20 cellular contexts compared by ENCODE assay signal in the genomic region with DNA sequence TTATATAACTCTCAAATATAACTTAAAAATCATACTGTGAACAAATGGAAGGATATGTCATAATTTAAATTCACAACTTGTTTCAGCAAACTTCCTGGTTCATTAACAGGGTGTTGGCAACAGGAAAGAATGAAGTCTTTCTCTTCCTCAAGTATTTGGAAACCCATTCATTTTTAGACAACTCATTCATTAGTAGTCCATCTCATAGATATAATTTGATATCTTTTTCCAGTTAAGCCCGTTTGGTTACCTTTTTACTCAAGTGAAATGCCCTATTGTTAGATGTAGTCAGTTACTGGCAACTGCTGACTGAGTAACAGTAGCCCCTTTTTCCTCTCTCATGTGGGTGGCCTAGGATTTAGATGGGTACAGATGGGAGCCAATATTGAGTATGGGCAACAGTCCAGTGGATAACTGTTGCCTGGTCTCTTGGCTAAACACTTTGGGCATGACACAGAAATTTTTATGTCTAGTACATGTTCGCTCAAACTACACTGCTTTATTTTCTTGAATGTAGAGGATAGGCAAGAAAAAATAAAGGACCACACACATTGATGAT. TPM values are rescaled to one million over a fixed set of nuclear protein-coding genes. Genes with fewer than 3 reads are reported as not detected.
DNase-seq lines count a peak whose midpoint lies in the region; ATAC-seq, FAIRE-seq and TF ChIP-seq lines count a peak whose summit lies in the region.
"Had no signal": no experiment of that assay in that cellular context is flagged by ENCODE, and none has a peak within 500 bp of the region (broad histone marks: within the 10 kb centered on the region; RNA-seq: fewer than 3 reads in every experiment).

No MANE protein-coding gene starts in this region.

- no peaks in the 10 kb centered on the region for H4K20me1 ChIP-seq in OCI-LY1 (ENCODE audit: insufficient read depth, low read length)

- no peak for ATAC-seq in psoas muscle
- ATAC-seq: A549; CD8-positive, alpha-beta T cell; K562; Panc1 had no signal

- no peaks in the 10 kb centered on the region for H3K36me3 Mint-ChIP-seq in mesothelial cell of epicardium

- H3K27ac ChIP-seq in OCI-LY1 (ENCODE audit: low read depth, low read length, poor library complexity, severe bottlenecking), result peak overlapping the region; percentile 15
- H3K27ac ChIP-seq in psoas muscle, result no peak overlapping the region
- H3K27ac ChIP-seq in esophagus squamous epithelium, result no peak overlapping the region
- H3K27ac ChIP-seq in suprapubic skin, result no peak overlapping the region
- H3K27ac ChIP-seq: A549, BLaER1, SK-N-MC had no signal

- no peak overlapping the region for H3K4me2 ChIP-seq in OCI-LY1 (ENCODE audit: low read length)
- H3K4me2 ChIP-seq: A549, BLaER1 had no signal

- no peaks in the 10 kb centered on the region for H3K36me3 ChIP-seq in OCI-LY1 (ENCODE audit: insufficient read depth, low read length)
- H3K36me3 ChIP-seq in bronchial epithelial cell (ENCODE audit: control insufficient read depth, insufficient read depth, low read length), result no peaks in the 10 kb centered on the region
- no peaks in the 10 kb centered on the region for H3K36me3 ChIP-seq in psoas muscle (ENCODE audit: insufficient read depth in 1 of 2, low read depth in 1 of 2)
- no peaks in the 10 kb centered on the region for H3K36me3 ChIP-seq in esophagus squamous epithelium
- H3K36me3 ChIP-seq in suprapubic skin, result no peaks in the 10 kb centered on the region
- H3K36me3 ChIP-seq: BLaER1 had no signal

- intact Hi-C loops in psoas muscle (cut with DNase I), result no loop called here
- intact Hi-C loops in esophagus squamous epithelium (cut with DNase I), result no loop called here

- H3K9me3 Mint-ChIP-seq in mesothelial cell of epicardium, result no peaks in the 10 kb centered on the region
- H3K9me3 Mint-ChIP-seq: CD8-positive, alpha-beta T cell had no signal

- H3K9me2 ChIP-seq in OCI-LY1 (ENCODE audit: low read depth, low read length), result no peaks in the 10 kb centered on the region

- H3K27me3 Mint-ChIP-seq in mesothelial cell of epicardium (ENCODE audit: low read depth), result no peaks in the 10 kb centered on the region

- H3K4me1 Mint-ChIP-seq in mesothelial cell of epicardium, result peaks cover 18% of the 10 kb centered on the region

- TF ChIP-seq EP300 in suprapubic skin (IDR thresholded peaks at IDR 0.05), result no peak

- FAIRE-seq in bronchial epithelial cell (lab: Jason Lieb, UNC), result no peak
- FAIRE-seq: A549, D721Med, H54, K562 had no signal

- peaks cover 4% of the 10 kb centered on the region for H3K79me2 ChIP-seq in OCI-LY1 (ENCODE audit: insufficient read depth, low read length)

- TF ChIP-seq CTCF in OCI-LY1 (IDR thresholded peaks at IDR 0.05; ENCODE audit: low read length), result no peak
- TF ChIP-seq CTCF in bronchial epithelial cell (IDR thresholded peaks at IDR 0.05; ENCODE audit: insufficient read depth, low read length, severe bottlenecking), result no peak
- no peak for TF ChIP-seq CTCF in psoas muscle (IDR thresholded peaks at IDR 0.05)
- no peak for TF ChIP-seq CTCF in esophagus squamous epithelium (IDR thresholded peaks at IDR 0.05)
- TF ChIP-seq CTCF in suprapubic skin (IDR thresholded peaks at IDR 0.05), result no peak
- TF ChIP-seq CTCF in mesothelial cell of epicardium (IDR thresholded peaks at IDR 0.05; ENCODE audit: unreplicated experiment), result no peak

- no peak overlapping the region for H3K9ac ChIP-seq in OCI-LY1 (ENCODE audit: low read length)
- H3K9ac ChIP-seq: BLaER1 had no signal

- DNase-seq in COLO829 (ENCODE audit: low spot score), result peak; percentile 64
- DNase-seq in bronchial epithelial cell (ENCODE audit: low read depth), result peak; percentile 42
- no peak for DNase-seq in psoas muscle
- DNase-seq in esophagus squamous epithelium (lab: John Stamatoyannopoulos, UW), result no peak
- no peak for DNase-seq in suprapubic skin (ENCODE audit: low spot score in 2 of 2)
- DNase-seq in mesothelial cell of epicardium (ENCODE audit: low spot score in 2 of 2, unreplicated experiment in 2 of 2), result no peak
- DNase-seq: CD8-positive, alpha-beta T cell; NCI-H1105 treated with DMSO at 0.1 percent for 48 hours; NCI-H187; NCI-H2107; NCI-H226; NCI-H524 treated with DMSO at 0.1 percent for 48 hours had no signal

- H3K27me3 ChIP-seq in OCI-LY1 (ENCODE audit: insufficient read depth, low read length) (no peaks in the 10 kb centered on the region), bronchial epithelial cell (ENCODE audit: control insufficient read depth, insufficient read depth, low read length) (no peaks in the 10 kb centered on the region), psoas muscle (ENCODE audit: insufficient read depth in 3 of 3, low read length in 2 of 3) (no peaks in the 10 kb centered on the region), esophagus squamous epithelium (no peaks in the 10 kb centered on the region), suprapubic skin (no peaks in the 10 kb centered on the region)
- H3K27me3 ChIP-seq: BLaER1 had no signal

- H3K4me3 ChIP-seq in OCI-LY1 (ENCODE audit: low read depth, low read length, poor library complexity, severe bottlenecking) (no peak overlapping the region), bronchial epithelial cell (ENCODE audit: low read depth, low read length) (no peak overlapping the region), psoas muscle (peak overlapping the region; percentile 0), esophagus squamous epithelium (no peak overlapping the region), suprapubic skin (no peak overlapping the region)
- H3K4me3 ChIP-seq: A549, BLaER1, K562, SK-N-MC had no signal

- 23 to 51% (median 39%) methylated on average over 2 of the region's 2 CpGs for WGBS in psoas muscle, 3 donors
- WGBS in esophagus squamous epithelium, 2 donors, result 55 to 71% methylated on average over 2 of the region's 2 CpGs
- WGBS in suprapubic skin, result 67% methylated on average over 2 of the region's 2 CpGs

- H3K4me1 ChIP-seq in OCI-LY1 (ENCODE audit: insufficient read depth, low read length, severe bottlenecking) (peaks cover 39% of the 10 kb centered on the region), psoas muscle (no peaks in the 10 kb centered on the region), esophagus squamous epithelium (peaks cover 0 to 8% (median 0%) of the 10 kb centered on the region in 3 donors), suprapubic skin (peaks cover 6% of the 10 kb centered on the region)

- H3K4me3 Mint-ChIP-seq in mesothelial cell of epicardium, result no peak overlapping the region
- H3K4me3 Mint-ChIP-seq: CD8-positive, alpha-beta T cell had no signal

- no peaks in the 10 kb centered on the region for H3F3A ChIP-seq in OCI-LY1 (ENCODE audit: insufficient read depth, low read length)

- H3K27ac Mint-ChIP-seq in mesothelial cell of epicardium, result no peak overlapping the region
- H3K27ac Mint-ChIP-seq: CD8-positive, alpha-beta T cell had no signal

- TF ChIP-seq POLR2A in esophagus squamous epithelium (IDR thresholded peaks at IDR 0.05), result no peak
- TF ChIP-seq POLR2A in suprapubic skin (IDR thresholded peaks at IDR 0.05), result no peak

- H3K9me3 ChIP-seq in OCI-LY1 (ENCODE audit: low read length), result no peaks in the 10 kb centered on the region
- H3K9me3 ChIP-seq in psoas muscle, result no peaks in the 10 kb centered on the region
- H3K9me3 ChIP-seq in esophagus squamous epithelium, result no peaks in the 10 kb centered on the region
- no peaks in the 10 kb centered on the region for H3K9me3 ChIP-seq in suprapubic skin
- H3K9me3 ChIP-seq: A549, BLaER1 had no signal

- no peak overlapping the region for H2AFZ ChIP-seq in OCI-LY1 (ENCODE audit: low read length)

RNA-seq across cellular contexts. Expression of a gene that starts 4.6 kb away (rescaled TPM):
- total RNA-seq in bronchial epithelial cell, result 114 and 127 TPM in 2 replicates
- 100 to 1,000 TPM; 402 to 903 (median 596) TPM for total RNA-seq in psoas muscle
- 100 to 1,000 TPM; 391 to 656 (median 520) TPM for polyA plus RNA-seq in psoas muscle
- 100 to 1,000 TPM in 2 of 4 donors, 10 to 100 TPM in 2; 70.1 to 110 (median 99.5) TPM for total RNA-seq in esophagus squamous epithelium
- 10 to 100 TPM; 60.1 to 84.9 (median 65.2) TPM for total RNA-seq in suprapubic skin
- 92.6 to 99.1 TPM (median 96.7 TPM) in 3 replicates for total RNA-seq in mesothelial cell of epicardium

Comparison
In these comparisons a context has a peak if more than half of its experiments do, and no peak if none do; other contexts are left out.
1. DNase-seq: peak in COLO829 (single experiment) and bronchial epithelial cell (single experiment); none in psoas muscle (0 of 2), esophagus squamous epithelium (single experiment), suprapubic skin (0 of 2) and mesothelial cell of epicardium (0 of 2).